In the genomic region with DNA sequence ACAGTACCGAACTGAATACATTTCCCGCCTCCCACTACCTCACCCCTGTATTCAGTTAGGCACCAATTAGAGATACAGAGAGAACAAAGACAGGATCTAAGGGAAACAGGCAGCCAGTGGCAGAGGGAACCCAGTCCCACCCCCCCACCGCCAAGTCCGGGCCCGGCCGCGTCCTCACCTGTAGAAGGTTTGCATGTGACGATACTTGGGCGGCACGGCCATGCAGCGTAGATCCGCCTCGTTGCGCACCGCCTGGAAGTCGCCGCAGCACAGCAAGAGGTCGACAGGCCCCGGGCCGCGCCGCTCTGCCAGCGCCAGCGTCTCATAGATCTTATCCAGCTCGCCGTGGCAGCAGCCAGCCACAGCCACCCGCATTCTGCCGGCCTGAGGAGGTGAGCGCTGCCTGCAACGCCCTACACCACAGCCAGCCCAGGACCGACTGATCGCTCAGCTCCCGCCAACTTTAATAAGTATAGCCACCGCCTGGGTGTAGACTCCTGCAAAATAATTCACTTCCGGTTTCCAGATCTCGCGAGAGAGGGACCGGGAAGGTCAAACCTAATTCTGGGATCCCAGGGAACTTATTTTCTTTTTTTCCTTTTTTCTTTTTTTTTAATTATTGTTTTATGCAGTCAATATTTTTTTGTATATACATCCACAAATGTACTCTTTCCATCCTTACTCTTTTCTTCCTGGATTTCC, we compare ENCODE assay signal across 8 cellular contexts. TPM values are rescaled to one million over a fixed set of nuclear protein-coding genes. Genes with fewer than 3 reads are reported as not detected.
DNase-seq lines count a peak whose midpoint lies in the region; ATAC-seq, FAIRE-seq and TF ChIP-seq lines count a peak whose summit lies in the region.

A gene with protein sequence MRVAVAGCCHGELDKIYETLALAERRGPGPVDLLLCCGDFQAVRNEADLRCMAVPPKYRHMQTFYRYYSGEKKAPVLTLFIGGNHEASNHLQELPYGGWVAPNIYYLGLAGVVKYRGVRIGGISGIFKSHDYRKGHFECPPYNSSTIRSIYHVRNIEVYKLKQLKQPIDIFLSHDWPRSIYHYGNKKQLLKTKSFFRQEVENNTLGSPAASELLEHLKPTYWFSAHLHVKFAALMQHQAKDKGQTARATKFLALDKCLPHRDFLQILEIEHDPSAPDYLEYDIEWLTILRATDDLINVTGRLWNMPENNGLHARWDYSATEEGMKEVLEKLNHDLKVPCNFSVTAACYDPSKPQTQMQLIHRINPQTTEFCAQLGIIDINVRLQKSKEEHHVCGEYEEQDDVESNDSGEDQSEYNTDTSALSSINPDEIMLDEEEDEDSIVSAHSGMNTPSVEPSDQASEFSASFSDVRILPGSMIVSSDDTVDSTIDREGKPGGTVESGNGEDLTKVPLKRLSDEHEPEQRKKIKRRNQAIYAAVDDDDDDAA (minus strand): TSS at position 501 of the 702 bp plus-strand sequence. CDS start 126 bp downstream, at position 375.

- TF ChIP-seq EP300 in esophagus muscularis mucosa (IDR thresholded peaks at IDR 0.05): no peak

- no peaks in the 10 kb centered on the region for H3K27me3 ChIP-seq in esophagus muscularis mucosa
- H3K27me3 ChIP-seq in muscle layer of colon (ENCODE audit: control insufficient read depth in 1 of 2, insufficient read depth in 2 of 2, low read length in 2 of 2): no peaks in the 10 kb centered on the region

- H3K4me3 ChIP-seq in esophagus muscularis mucosa: peak within 1 kb of the TSS; percentile 70 to 91 (median 78)
- H3K4me3 ChIP-seq in muscle layer of colon (ENCODE audit: low read depth in 1 of 2, low read length in 2 of 2): peak within 1 kb of the TSS; percentile 84 to 90

- H3K36me3 ChIP-seq in esophagus muscularis mucosa (peaks cover 8 to 33% (median 17%) of the 10 kb centered on the region in 4 donors), muscle layer of colon (ENCODE audit: insufficient read depth, low read length) (peaks cover 10% of the 10 kb centered on the region)

- DNase-seq in DMS79 treated with DMSO at 0.1 percent for 48 hours (lab: John Stamatoyannopoulos, UW): peak; percentile 85
- DNase-seq in KG1 (lab: John Stamatoyannopoulos, UW): peak; percentile 25
- peak; percentile 81 for DNase-seq in RCC 7860 (ENCODE audit: low spot score)
- peak; percentile 80 to 81 for DNase-seq in activated T-cell treated with anti-CD3 and anti-CD28 coated beads, Interleukin-2, amount 50 U/mL, for 48 hours
- peak; percentile 92 for DNase-seq in esophagus muscularis mucosa (ENCODE audit: extremely low spot score)
- peak; percentile 44 to 51 for DNase-seq in stimulated activated CD8-positive, alpha-beta memory T cell treated with anti-CD3 and anti-CD28 coated beads, Interleukin-7, amount 100 ng/mL, for 4 hours (ENCODE audit: low read depth in 2 of 2)

- FAIRE-seq in RCC 7860 (lab: Jason Lieb, UNC): peak; percentile 74

- H3K9me3 ChIP-seq in esophagus muscularis mucosa (no peaks in the 10 kb centered on the region), muscle layer of colon (ENCODE audit: low read length) (no peaks in the 10 kb centered on the region)

- no peak for TF ChIP-seq POLR2A in esophagus muscularis mucosa (IDR thresholded peaks at IDR 0.05; ENCODE audit: low read depth)

- TF ChIP-seq CTCF in esophagus muscularis mucosa (IDR thresholded peaks at IDR 0.05): no peak

- 0% methylated on average over 12 of the region's 38 CpGs for WGBS in esophagus muscularis mucosa

- H3K27ac ChIP-seq in esophagus muscularis mucosa (replicated peaks in 1 of 4) (peak within 1 kb of the TSS; percentile 79 to 83 (median 80)), muscle layer of colon (ENCODE audit: low read depth, low read length) (peak within 1 kb of the TSS; percentile 89)

- intact Hi-C loops in esophagus muscularis mucosa (cut with DNase I): no loop called here

- H3K4me1 ChIP-seq in esophagus muscularis mucosa: peaks cover 13 to 30% (median 28%) of the 10 kb centered on the region in 4 donors
- peaks cover 15% of the 10 kb centered on the region for H3K4me1 ChIP-seq in muscle layer of colon (ENCODE audit: insufficient read depth, low read length)

- ATAC-seq in GM21737 (IDR thresholded peaks at IDR 0.05; ENCODE audit: unreplicated experiment): peak; percentile 84

- H3K9ac ChIP-seq in muscle layer of colon (ENCODE audit: low read length): peak within 1 kb of the TSS; percentile 87

RNA-seq across cellular contexts. Expression of the gene that starts here (rescaled TPM):
- total RNA-seq in esophagus muscularis mucosa: 10 to 100 TPM; 10.4 to 12.7 (median 11.7) TPM

Comparison
In these comparisons a context has a peak if more than half of its experiments do, and no peak if none do; other contexts are left out.
1. Peak in every context shown above with its lines: DNase-seq, ATAC-seq, H3K4me3 ChIP-seq and H3K27ac ChIP-seq.
2. DNase-seq: peak in every context shown above with its lines; median percentile 92 in esophagus muscularis mucosa; 85 in DMS79 treated with DMSO at 0.1 percent for 48 hours; 81 in RCC 7860; 80 in activated T-cell treated with anti-CD3 and anti-CD28 coated beads, Interleukin-2, amount 50 U/mL, for 48 hours; 48 in stimulated activated CD8-positive, alpha-beta memory T cell treated with anti-CD3 and anti-CD28 coated beads, Interleukin-7, amount 100 ng/mL, for 4 hours; 25 in KG1.